ENCODE assay signal across 20 cellular contexts in genomic region chr9:35452481-35452880, GRCh38. TPM values are rescaled to one million over a fixed set of nuclear protein-coding genes. Genes with fewer than 3 reads are reported as not detected.
DNase-seq lines count a peak whose midpoint lies in the region; ATAC-seq and TF ChIP-seq lines count a peak whose summit lies in the region.
"Had no signal": no experiment of that assay in that cellular context is flagged by ENCODE, and none has a peak within 500 bp of the region (broad histone marks: within the 10 kb centered on the region; RNA-seq: fewer than 3 reads in every experiment).

No MANE protein-coding gene starts in this region.

- H3K4me1 ChIP-seq in cardiac muscle cell (ENCODE audit: low read depth) (no peaks in the 10 kb centered on the region), right atrium auricular region (no peaks in the 10 kb centered on the region), PC-3 (ENCODE audit: insufficient read depth, low read length) (no peaks in the 10 kb centered on the region)
- H3K4me1 ChIP-seq: thyroid gland had no signal

- no TSS peak for BruUV-seq in PC-3 (replicated peaks; lab: Mats Ljungman, UMichigan)

- H3F3A ChIP-seq in PC-3 (ENCODE audit: low read length, unreplicated experiment): no peaks in the 10 kb centered on the region

- H3K36me3 ChIP-seq in cardiac muscle cell (no peaks in the 10 kb centered on the region), right atrium auricular region (no peaks in the 10 kb centered on the region), PC-3 (ENCODE audit: low read depth, low read length) (no peaks in the 10 kb centered on the region)
- H3K36me3 ChIP-seq: ovary, thyroid gland had no signal

- peak in 1 of 2 donors; percentile 19 for DNase-seq in cardiac muscle cell (ENCODE audit: low read depth in 1 of 2, low spot score in 1 of 2)
- no peak for DNase-seq in right atrium auricular region (ENCODE audit: low spot score)
- DNase-seq in PC-3: no peak
- DNase-seq in epithelial cell of proximal tubule (ENCODE audit: low read depth): no peak
- DNase-seq in NCI-H524 treated with DMSO at 0.1 percent for 48 hours (lab: John Stamatoyannopoulos, UW): no peak
- DNase-seq in HK-2 (ENCODE audit: unreplicated experiment): no peak
- DNase-seq in activated CD8-positive, alpha-beta memory T cell treated with anti-CD3 and anti-CD28 coated beads, Interleukin-2, amount 50 U/mL, for 48 hours: no peak
- DNase-seq in mesenteric fat pad (ENCODE audit: low spot score): no peak
- DNase-seq: activated effector memory CD4-positive, alpha-beta T cell treated with Interleukin-2 at 50 U/mL for 16 hours; amygdala; cortex of kidney; erythroblast; GDM1; mucosa of descending colon; NCI-H1930; NCI-H510A; ovary; small intestine; thyroid gland had no signal

- intact Hi-C loops in PC-3 (cut with micrococcal nuclease): no loop called here

- H3K4me2 ChIP-seq in PC-3 (ENCODE audit: low read length): no peak overlapping the region

- no peaks in the 10 kb centered on the region for H3K79me2 ChIP-seq in PC-3 (ENCODE audit: low read length)

- POLR2A ChIA-PET in PC-3 (lab: Charles Lee; ENCODE audit: unreplicated experiment): no interaction called here

- H3K4me3 ChIP-seq in cardiac muscle cell: no peak overlapping the region
- no peak overlapping the region for H3K4me3 ChIP-seq in right atrium auricular region
- no peak overlapping the region for H3K4me3 ChIP-seq in PC-3 (ENCODE audit: low read length)
- H3K4me3 ChIP-seq in epithelial cell of proximal tubule (ENCODE audit: low read depth, low read length): no peak overlapping the region
- H3K4me3 ChIP-seq: mucosa of descending colon, ovary, thyroid gland had no signal

- ATAC-seq in PC-3: no peak
- ATAC-seq: activated CD4-positive, CD25-positive, alpha-beta regulatory T cell treated with anti-CD3 and anti-CD28 coated beads, Interleukin-2, amount 50 U/mL, for 24 hours; mucosa of descending colon had no signal

- no peaks in the 10 kb centered on the region for H4K20me1 ChIP-seq in PC-3 (ENCODE audit: low read length)

- no peak overlapping the region for H3K9ac ChIP-seq in PC-3 (ENCODE audit: low read length)

- H3K27me3 ChIP-seq in cardiac muscle cell (no peaks in the 10 kb centered on the region), right atrium auricular region (no peaks in the 10 kb centered on the region), PC-3 (ENCODE audit: low read length) (no peaks in the 10 kb centered on the region)
- H3K27me3 ChIP-seq: ovary, thyroid gland had no signal

- no peak overlapping the region for H3K27ac ChIP-seq in cardiac muscle cell
- H3K27ac ChIP-seq in right atrium auricular region: no peak overlapping the region
- no peak overlapping the region for H3K27ac ChIP-seq in PC-3 (ENCODE audit: low read length)
- H3K27ac ChIP-seq: ovary, thyroid gland had no signal

- no peaks in the 10 kb centered on the region for H3K9me2 ChIP-seq in PC-3 (replicated peaks; ENCODE audit: low read length)

- H2AFZ ChIP-seq in PC-3 (ENCODE audit: low read length): no peak overlapping the region

- TF ChIP-seq CTCF in cardiac muscle cell (IDR thresholded peaks at IDR 0.05; ENCODE audit: low read depth, low read length) (peak; percentile 36), right atrium auricular region (IDR thresholded peaks at IDR 0.05) (no peak), PC-3 (conservative IDR thresholded peaks at IDR 0.05; ENCODE audit: low read depth, low read length) (0 out of 2 replicates have a peak, but pooled peaks have one; percentile 34), epithelial cell of proximal tubule (conservative IDR thresholded peaks at IDR 0.05; ENCODE audit: low read depth, low read length) (peak; percentile 39)

- H3K9me3 ChIP-seq in cardiac muscle cell (ENCODE audit: low read depth): no peaks in the 10 kb centered on the region
- peaks cover 0 to 9% of the 10 kb centered on the region in 2 donors for H3K9me3 ChIP-seq in right atrium auricular region
- H3K9me3 ChIP-seq in PC-3 (ENCODE audit: low read length): no peaks in the 10 kb centered on the region
- H3K9me3 ChIP-seq: mucosa of descending colon, ovary, thyroid gland had no signal

- CTCF ChIA-PET in PC-3 (lab: Charles Lee): no interaction called here

RNA-seq across cellular contexts. Expression of gene RUSC2, which starts 37.4 kb away (rescaled TPM):
- total RNA-seq in cardiac muscle cell: 18.7 and 25.3 TPM in 2 replicates
- polyA plus RNA-seq in cardiac muscle cell: 13.8 and 18.7 TPM in 2 replicates
- total RNA-seq in right atrium auricular region: 10 to 100 TPM; 33.0 to 49.1 TPM
- total RNA-seq in PC-3 (2014; rRNA removed): 10.7 and 13.3 TPM in 2 replicates
- total RNA-seq in epithelial cell of proximal tubule: 18.9 and 21.7 TPM in 2 replicates
- 40.2 TPM for total RNA-seq in mesenteric fat pad

Comparison
In these comparisons a context has a peak if more than half of its experiments do, and no peak if none do; other contexts are left out.
1. CTCF ChIP-seq: peak in cardiac muscle cell (single experiment), PC-3 (single experiment) and epithelial cell of proximal tubule (single experiment); none in right atrium auricular region (0 of 2).